13 cellular contexts compared by ENCODE assay signal in the genomic region with DNA sequence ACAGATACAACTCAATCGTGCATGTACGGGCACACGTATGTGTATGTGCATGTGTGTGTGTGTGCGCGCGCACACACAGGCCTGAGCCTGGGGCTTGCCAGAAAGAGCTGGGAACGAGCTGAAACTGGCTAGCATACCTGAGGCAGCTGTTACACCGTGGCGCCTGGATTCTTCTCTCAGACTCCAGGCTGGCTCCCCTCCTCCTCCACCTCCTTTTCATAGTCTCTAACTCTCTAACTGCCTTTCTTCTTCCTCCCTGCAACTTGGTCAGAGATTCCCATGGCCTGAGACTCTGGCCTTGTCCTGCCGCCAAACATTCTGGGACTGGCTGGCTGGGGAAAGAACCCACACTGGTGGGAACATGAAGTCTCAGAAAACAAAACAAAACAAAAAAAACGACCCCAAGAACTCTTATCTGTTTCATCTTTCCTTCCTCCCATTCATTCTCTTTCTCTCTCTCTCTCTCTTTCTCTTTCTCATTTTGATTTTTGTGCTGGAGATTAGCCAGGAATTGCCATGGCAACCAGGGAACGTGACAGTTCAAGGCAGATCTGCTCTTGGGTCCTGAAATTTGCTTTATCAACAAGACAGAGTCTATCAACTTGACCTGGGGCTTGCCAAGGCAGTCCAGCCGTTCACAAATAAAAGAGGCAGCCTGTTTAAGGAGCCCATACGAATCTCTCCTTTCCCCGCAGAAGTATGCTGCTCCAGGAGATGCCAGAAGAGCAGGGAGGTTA.
A peak's percentile ranks its signal among the peaks of the same experiment; 100 is the strongest.
DNase-seq lines count a peak whose midpoint lies in the region; ATAC-seq and TF ChIP-seq lines count a peak whose summit lies in the region.
"Had no signal": no experiment of that assay in that cellular context is flagged by ENCODE, and none has a peak within 500 bp of the region (broad histone marks: within the 10 kb centered on the region; RNA-seq: fewer than 3 reads in every experiment).

No MANE protein-coding gene starts in this region.

- TF ChIP-seq POLR2A in transverse colon (IDR thresholded peaks at IDR 0.05): no peak

- H3K27me3 ChIP-seq in parathyroid adenoma (ENCODE audit: control insufficient read depth, insufficient read depth, low read length) (no peaks in the 10 kb centered on the region), transverse colon (no peaks in the 10 kb centered on the region)
- H3K27me3 ChIP-seq: BLaER1 had no signal

- in situ Hi-C loops in transverse colon (cut with MboI; ENCODE audit: low pct_ligation_motif_present in 1 of 4, low pct_unique_long_range_greater_than_20kb in 1 of 4, low sequenced_read_pairs in 3 of 4): no loop called here

- H3K36me3 ChIP-seq in parathyroid adenoma (ENCODE audit: control insufficient read depth, insufficient read depth, low read length) (no peaks in the 10 kb centered on the region), transverse colon (no peaks in the 10 kb centered on the region), OCI-LY7 (ENCODE audit: insufficient read depth, low read length) (no peaks in the 10 kb centered on the region)
- H3K36me3 ChIP-seq: BLaER1 had no signal

- H3K9me2 ChIP-seq in OCI-LY7 (ENCODE audit: insufficient read depth, low read length): no peaks in the 10 kb centered on the region

- DNase-seq in NCI-H1105 treated with DMSO at 0.1 percent for 48 hours (lab: John Stamatoyannopoulos, UW) (peak; percentile 95), OCI-M1 (lab: John Stamatoyannopoulos, UW) (peak; percentile 39), left ventricle myocardium superior (peak; percentile 35), MV-4-11 (lab: John Stamatoyannopoulos, UW) (no peak), transverse colon (no peak), OCI-LY7 (ENCODE audit: low spot score) (no peak)
- DNase-seq: activated naive CD4-positive, alpha-beta T cell; DND-41; erythroblast; NCI-H526 treated with DMSO at 0.1 percent for 48 hours had no signal

- CTCF ChIA-PET in OCI-LY7 (lab: Charles Lee; ENCODE audit: unreplicated experiment): no interaction called here

- H3K4me3 ChIP-seq in parathyroid adenoma (ENCODE audit: low read depth, low read length): no peak overlapping the region
- H3K4me3 ChIP-seq in transverse colon: no peak overlapping the region
- no peak overlapping the region for H3K4me3 ChIP-seq in OCI-LY7 (ENCODE audit: low read depth, low read length, poor library complexity, severe bottlenecking)
- H3K4me3 ChIP-seq: BLaER1 had no signal

- H3K27ac ChIP-seq in parathyroid adenoma (no peak overlapping the region), transverse colon (no peak overlapping the region), OCI-LY7 (ENCODE audit: low read depth, low read length, poor library complexity, severe bottlenecking) (no peak overlapping the region)
- H3K27ac ChIP-seq: BLaER1 had no signal

- no peak for TF ChIP-seq EP300 in transverse colon (IDR thresholded peaks at IDR 0.05; ENCODE audit: low read depth)

- no peak overlapping the region for H3K9ac ChIP-seq in parathyroid adenoma
- H3K9ac ChIP-seq: BLaER1 had no signal

- ATAC-seq in left ventricle myocardium superior (peak; percentile 71), HG02852 (IDR thresholded peaks at IDR 0.05; ENCODE audit: unreplicated experiment) (no peak)

- POLR2A ChIA-PET in OCI-LY7 (lab: Charles Lee): interaction anchor here (0.7 kb wide), 1 partner anchor 266 kb away, joined by 4 read pairs; no protein-coding TSS in a partner anchor

- H3K4me2 ChIP-seq in parathyroid adenoma (ENCODE audit: low read length) (no peak overlapping the region), OCI-LY7 (ENCODE audit: low read length) (no peak overlapping the region)
- H3K4me2 ChIP-seq: BLaER1 had no signal

- intact Hi-C loops in left ventricle myocardium superior (cut with micrococcal nuclease): no loop called here
- intact Hi-C loops in transverse colon (cut with DNase I; ENCODE audit: low total_unique reads): no loop called here
- intact Hi-C loops in OCI-LY7 (cut with micrococcal nuclease; ENCODE audit: unreplicated experiment): no loop called here

- 38 to 60% methylated on average over 5 to 15 of the region's 15 CpGs for WGBS in transverse colon (ENCODE audit: low coverage in 1 of 2), 2 donors

- peak overlapping the region; percentile 16 for H2AFZ ChIP-seq in parathyroid adenoma
- H2AFZ ChIP-seq in OCI-LY7 (ENCODE audit: low read length): no peak overlapping the region

- no TSS peak for BruUV-seq in OCI-LY7 (replicated peaks; lab: Mats Ljungman, UMichigan)

- H3K79me2 ChIP-seq in parathyroid adenoma: no peaks in the 10 kb centered on the region
- no peaks in the 10 kb centered on the region for H3K79me2 ChIP-seq in OCI-LY7 (ENCODE audit: insufficient read depth, low read depth, low read length)

- H3K9me3 ChIP-seq in parathyroid adenoma (ENCODE audit: control insufficient read depth, low read length) (no peaks in the 10 kb centered on the region), transverse colon (no peaks in the 10 kb centered on the region), OCI-LY7 (ENCODE audit: low read length) (no peaks in the 10 kb centered on the region)
- H3K9me3 ChIP-seq: BLaER1 had no signal

- H3K4me1 ChIP-seq in parathyroid adenoma (no peaks in the 10 kb centered on the region), transverse colon (no peaks in the 10 kb centered on the region), OCI-LY7 (ENCODE audit: insufficient read depth, low read length, poor library complexity, severe bottlenecking) (no peaks in the 10 kb centered on the region)
- H3K4me1 ChIP-seq: BLaER1 had no signal

- TF ChIP-seq CTCF in parathyroid adenoma (IDR thresholded peaks at IDR 0.05) (no peak), transverse colon (IDR thresholded peaks at IDR 0.05) (no peak), OCI-LY7 (conservative IDR thresholded peaks at IDR 0.05; ENCODE audit: low read length) (no peak)

- no peaks in the 10 kb centered on the region for H4K20me1 ChIP-seq in OCI-LY7 (ENCODE audit: insufficient read depth, low read length)
- H4K20me1 ChIP-seq: BLaER1 had no signal

Comparison
In these comparisons a context has a peak if more than half of its experiments do, and no peak if none do; other contexts are left out.
1. DNase-seq: peak in NCI-H1105 treated with DMSO at 0.1 percent for 48 hours (single experiment), OCI-M1 (single experiment) and left ventricle myocardium superior (single experiment); none in MV-4-11 (single experiment), transverse colon (single experiment) and OCI-LY7 (single experiment).